ENCODE assay signal across 1 cellular context in the genomic region with DNA sequence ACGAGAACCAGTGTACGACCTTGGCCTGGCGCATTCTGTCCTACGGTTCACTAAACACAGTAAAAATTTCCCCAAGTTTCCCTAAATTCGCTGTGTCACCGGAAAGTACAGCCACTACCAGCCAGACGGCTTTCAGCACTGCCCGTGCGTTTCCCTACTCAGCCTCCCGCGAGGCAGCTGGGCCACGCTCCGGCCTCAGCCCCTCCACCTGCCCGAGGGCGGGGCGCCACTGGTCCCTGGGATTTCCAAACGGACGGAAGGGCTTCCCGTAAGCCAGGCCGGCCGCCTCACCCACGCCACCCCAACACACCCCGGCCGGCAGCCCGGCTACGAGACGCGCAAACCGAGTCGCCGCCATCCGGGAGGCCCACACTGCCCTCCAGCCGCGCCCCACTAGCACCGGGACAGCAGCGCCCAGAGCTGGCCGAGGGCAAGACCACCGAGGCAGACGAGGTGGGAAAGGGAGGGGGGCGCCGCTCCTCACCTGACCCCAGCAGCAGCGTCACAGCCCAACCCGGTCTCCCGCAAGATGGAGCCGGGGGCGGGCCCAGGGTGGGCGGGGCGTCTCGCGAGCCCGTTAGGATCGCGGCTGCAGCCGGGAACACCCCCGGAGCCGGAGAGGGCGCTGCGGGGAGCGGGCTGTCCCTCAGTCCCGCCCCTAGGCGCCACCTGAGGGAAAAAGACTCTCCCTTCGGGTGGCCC.
TF ChIP-seq lines count a peak whose summit lies in the region.

A gene (minus strand): TSS at position 531 of the 702 bp plus-strand sequence. CDS start 13,202 bp downstream, outside the sequence.

TF ChIP-seq in K562, 482 proteins besides CTCF, POLR2A, EP300 and RAD21 (continued from another document and continues in another):
- TF ChIP-seq, protein P1, sequence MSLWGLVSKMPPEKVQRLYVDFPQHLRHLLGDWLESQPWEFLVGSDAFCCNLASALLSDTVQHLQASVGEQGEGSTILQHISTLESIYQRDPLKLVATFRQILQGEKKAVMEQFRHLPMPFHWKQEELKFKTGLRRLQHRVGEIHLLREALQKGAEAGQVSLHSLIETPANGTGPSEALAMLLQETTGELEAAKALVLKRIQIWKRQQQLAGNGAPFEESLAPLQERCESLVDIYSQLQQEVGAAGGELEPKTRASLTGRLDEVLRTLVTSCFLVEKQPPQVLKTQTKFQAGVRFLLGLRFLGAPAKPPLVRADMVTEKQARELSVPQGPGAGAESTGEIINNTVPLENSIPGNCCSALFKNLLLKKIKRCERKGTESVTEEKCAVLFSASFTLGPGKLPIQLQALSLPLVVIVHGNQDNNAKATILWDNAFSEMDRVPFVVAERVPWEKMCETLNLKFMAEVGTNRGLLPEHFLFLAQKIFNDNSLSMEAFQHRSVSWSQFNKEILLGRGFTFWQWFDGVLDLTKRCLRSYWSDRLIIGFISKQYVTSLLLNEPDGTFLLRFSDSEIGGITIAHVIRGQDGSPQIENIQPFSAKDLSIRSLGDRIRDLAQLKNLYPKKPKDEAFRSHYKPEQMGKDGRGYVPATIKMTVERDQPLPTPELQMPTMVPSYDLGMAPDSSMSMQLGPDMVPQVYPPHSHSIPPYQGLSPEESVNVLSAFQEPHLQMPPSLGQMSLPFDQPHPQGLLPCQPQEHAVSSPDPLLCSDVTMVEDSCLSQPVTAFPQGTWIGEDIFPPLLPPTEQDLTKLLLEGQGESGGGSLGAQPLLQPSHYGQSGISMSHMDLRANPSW (CRISPR knock-in tag; IDR thresholded peaks at IDR 0.05): peak; percentile 47; the same call in 1 of the 2 replicates
- peak; percentile 96 for TF ChIP-seq ZFX (CRISPR knock-in tag; IDR thresholded peaks at IDR 0.05)
- TF ChIP-seq NCOA2 (IDR thresholded peaks at IDR 0.05; ENCODE audit: partially characterized antibody in 2 of 2): no peak
- TF ChIP-seq ZNF431 (CRISPR knock-in tag; IDR thresholded peaks at IDR 0.05): peak; percentile 41; the same call in 1 of the 2 replicates
- TF ChIP-seq STAT5B (CRISPR knock-in tag; IDR thresholded peaks at IDR 0.05): no peak
- peak; percentile 10; the same call in 1 of the 2 replicates for TF ChIP-seq HCFC1 (IDR thresholded peaks at IDR 0.05; ENCODE audit: low read depth, low read length)
- TF ChIP-seq SUPT5H (IDR thresholded peaks at IDR 0.05): peak; percentile 97
- TF ChIP-seq, protein P2, sequence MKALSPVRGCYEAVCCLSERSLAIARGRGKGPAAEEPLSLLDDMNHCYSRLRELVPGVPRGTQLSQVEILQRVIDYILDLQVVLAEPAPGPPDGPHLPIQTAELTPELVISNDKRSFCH (CRISPR knock-in tag; IDR thresholded peaks at IDR 0.05): no peak
- TF ChIP-seq, protein P2 (tag; IDR thresholded peaks at IDR 0.05): peak; percentile 66
- TF ChIP-seq ZNF282 (CRISPR knock-in tag; IDR thresholded peaks at IDR 0.05): peak; percentile 87; the same call in 1 of the 2 replicates
- peak; percentile 87 for TF ChIP-seq PHF20 (IDR thresholded peaks at IDR 0.05; ENCODE audit: partially characterized antibody)
- peak; percentile 75 for TF ChIP-seq TOE1 (IDR thresholded peaks at IDR 0.05; ENCODE audit: borderline replicate concordance)
- no peak; the same call in 1 of the 2 replicates for TF ChIP-seq TOE1 (CRISPR knock-in tag; IDR thresholded peaks at IDR 0.05; ENCODE audit: borderline replicate concordance, low read depth)
- TF ChIP-seq FOS (IDR thresholded peaks at IDR 0.05; ENCODE audit: extremely low read depth, insufficient read length): no peak
- TF ChIP-seq, protein P3, sequence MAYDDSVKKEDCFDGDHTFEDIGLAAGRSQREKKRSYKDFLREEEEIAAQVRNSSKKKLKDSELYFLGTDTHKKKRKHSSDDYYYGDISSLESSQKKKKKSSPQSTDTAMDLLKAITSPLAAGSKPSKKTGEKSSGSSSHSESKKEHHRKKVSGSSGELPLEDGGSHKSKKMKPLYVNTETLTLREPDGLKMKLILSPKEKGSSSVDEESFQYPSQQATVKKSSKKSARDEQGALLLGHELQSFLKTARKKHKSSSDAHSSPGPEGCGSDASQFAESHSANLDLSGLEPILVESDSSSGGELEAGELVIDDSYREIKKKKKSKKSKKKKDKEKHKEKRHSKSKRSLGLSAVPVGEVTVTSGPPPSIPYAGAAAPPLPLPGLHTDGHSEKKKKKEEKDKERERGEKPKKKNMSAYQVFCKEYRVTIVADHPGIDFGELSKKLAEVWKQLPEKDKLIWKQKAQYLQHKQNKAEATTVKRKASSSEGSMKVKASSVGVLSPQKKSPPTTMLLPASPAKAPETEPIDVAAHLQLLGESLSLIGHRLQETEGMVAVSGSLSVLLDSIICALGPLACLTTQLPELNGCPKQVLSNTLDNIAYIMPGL (CRISPR knock-in tag; IDR thresholded peaks at IDR 0.05): peak; percentile 82
- TF ChIP-seq, protein P4, sequence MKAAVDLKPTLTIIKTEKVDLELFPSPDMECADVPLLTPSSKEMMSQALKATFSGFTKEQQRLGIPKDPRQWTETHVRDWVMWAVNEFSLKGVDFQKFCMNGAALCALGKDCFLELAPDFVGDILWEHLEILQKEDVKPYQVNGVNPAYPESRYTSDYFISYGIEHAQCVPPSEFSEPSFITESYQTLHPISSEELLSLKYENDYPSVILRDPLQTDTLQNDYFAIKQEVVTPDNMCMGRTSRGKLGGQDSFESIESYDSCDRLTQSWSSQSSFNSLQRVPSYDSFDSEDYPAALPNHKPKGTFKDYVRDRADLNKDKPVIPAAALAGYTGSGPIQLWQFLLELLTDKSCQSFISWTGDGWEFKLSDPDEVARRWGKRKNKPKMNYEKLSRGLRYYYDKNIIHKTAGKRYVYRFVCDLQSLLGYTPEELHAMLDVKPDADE (conservative IDR thresholded peaks at IDR 0.05; ENCODE audit: control insufficient read depth, low read depth, low read length): peak; percentile 52; the same call in 1 of the 2 replicates
- peak; percentile 45 for TF ChIP-seq CHD1 (IDR thresholded peaks at IDR 0.05; ENCODE audit: low read length)
- TF ChIP-seq ETV1 (tag; conservative IDR thresholded peaks at IDR 0.05; ENCODE audit: low read depth): peak; percentile 73
- peak; percentile 60 for TF ChIP-seq U2AF1 (optimal IDR thresholded peaks at IDR 0.05; ENCODE audit: low read depth, low read length)
- no peak for TF ChIP-seq ZC3H8 (IDR thresholded peaks at IDR 0.05)
- TF ChIP-seq POLR2H (tag; IDR thresholded peaks at IDR 0.05; ENCODE audit: low read depth): peak; percentile 80
- TF ChIP-seq, protein P5, sequence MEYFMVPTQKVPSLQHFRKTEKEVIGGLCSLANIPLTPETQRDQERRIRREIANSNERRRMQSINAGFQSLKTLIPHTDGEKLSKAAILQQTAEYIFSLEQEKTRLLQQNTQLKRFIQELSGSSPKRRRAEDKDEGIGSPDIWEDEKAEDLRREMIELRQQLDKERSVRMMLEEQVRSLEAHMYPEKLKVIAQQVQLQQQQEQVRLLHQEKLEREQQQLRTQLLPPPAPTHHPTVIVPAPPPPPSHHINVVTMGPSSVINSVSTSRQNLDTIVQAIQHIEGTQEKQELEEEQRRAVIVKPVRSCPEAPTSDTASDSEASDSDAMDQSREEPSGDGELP (CRISPR knock-in tag; IDR thresholded peaks at IDR 0.05; ENCODE audit: borderline replicate concordance): peak; percentile 77; the same call in 1 of the 2 replicates
- peak; percentile 83 for TF ChIP-seq CTBP1 (IDR thresholded peaks at IDR 0.05; ENCODE audit: borderline replicate concordance)
- TF ChIP-seq CHD4 (IDR thresholded peaks at IDR 0.05; ENCODE audit: insufficient read depth, insufficient replicate concordance, low read depth, low read length, poor library complexity, severe bottlenecking): no peak
- TF ChIP-seq MAFK (IDR thresholded peaks at IDR 0.05; ENCODE audit: low read length): peak; percentile 72
- TF ChIP-seq ZNF354B (CRISPR knock-in tag; IDR thresholded peaks at IDR 0.05): 0 out of 2 replicates have a peak, but pooled peaks have one; percentile 1
- TF ChIP-seq JUN (IDR thresholded peaks at IDR 0.05; ENCODE audit: borderline replicate concordance, low read depth, low read length): no peak
- TF ChIP-seq JUN (CRISPR knock-in tag; IDR thresholded peaks at IDR 0.05; ENCODE audit: borderline replicate concordance): peak; percentile 94
- TF ChIP-seq, protein P6, sequence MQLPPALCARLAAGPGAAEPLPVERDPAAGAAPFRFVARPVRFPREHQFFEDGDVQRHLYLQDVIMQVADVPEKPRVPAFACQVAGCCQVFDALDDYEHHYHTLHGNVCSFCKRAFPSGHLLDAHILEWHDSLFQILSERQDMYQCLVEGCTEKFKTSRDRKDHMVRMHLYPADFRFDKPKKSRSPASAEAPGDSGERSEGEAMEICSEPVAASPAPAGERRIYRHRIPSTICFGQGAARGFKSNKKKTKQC (CRISPR knock-in tag; IDR thresholded peaks at IDR 0.05): 0 out of 2 replicates have a peak, but pooled peaks have one; percentile 63
- TF ChIP-seq TAF1 (IDR thresholded peaks at IDR 0.05; ENCODE audit: control insufficient read depth, extremely low read depth, insufficient read depth, low read length, severe bottlenecking): peak; percentile 59
- peak; percentile 95; the same call in 1 of the 2 replicates for TF ChIP-seq KAT7 (CRISPR knock-in tag; IDR thresholded peaks at IDR 0.05; ENCODE audit: borderline replicate concordance)
- TF ChIP-seq ZNF143 (CRISPR knock-in tag; IDR thresholded peaks at IDR 0.05): peak; percentile 59; the same call in 1 of the 2 replicates
- TF ChIP-seq HNRNPH1 (optimal IDR thresholded peaks at IDR 0.05; ENCODE audit: low read depth, low read length): no peak
- TF ChIP-seq CHD2 (IDR thresholded peaks at IDR 0.05; ENCODE audit: low read depth, low read length): peak; percentile 93
- TF ChIP-seq, protein P7, sequence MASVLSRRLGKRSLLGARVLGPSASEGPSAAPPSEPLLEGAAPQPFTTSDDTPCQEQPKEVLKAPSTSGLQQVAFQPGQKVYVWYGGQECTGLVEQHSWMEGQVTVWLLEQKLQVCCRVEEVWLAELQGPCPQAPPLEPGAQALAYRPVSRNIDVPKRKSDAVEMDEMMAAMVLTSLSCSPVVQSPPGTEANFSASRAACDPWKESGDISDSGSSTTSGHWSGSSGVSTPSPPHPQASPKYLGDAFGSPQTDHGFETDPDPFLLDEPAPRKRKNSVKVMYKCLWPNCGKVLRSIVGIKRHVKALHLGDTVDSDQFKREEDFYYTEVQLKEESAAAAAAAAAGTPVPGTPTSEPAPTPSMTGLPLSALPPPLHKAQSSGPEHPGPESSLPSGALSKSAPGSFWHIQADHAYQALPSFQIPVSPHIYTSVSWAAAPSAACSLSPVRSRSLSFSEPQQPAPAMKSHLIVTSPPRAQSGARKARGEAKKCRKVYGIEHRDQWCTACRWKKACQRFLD (CRISPR knock-in tag; IDR thresholded peaks at IDR 0.05): peak; percentile 54; the same call in 1 of the 2 replicates
- no peak for TF ChIP-seq ZNF717 (CRISPR knock-in tag; IDR thresholded peaks at IDR 0.05)
- TF ChIP-seq, protein P8, sequence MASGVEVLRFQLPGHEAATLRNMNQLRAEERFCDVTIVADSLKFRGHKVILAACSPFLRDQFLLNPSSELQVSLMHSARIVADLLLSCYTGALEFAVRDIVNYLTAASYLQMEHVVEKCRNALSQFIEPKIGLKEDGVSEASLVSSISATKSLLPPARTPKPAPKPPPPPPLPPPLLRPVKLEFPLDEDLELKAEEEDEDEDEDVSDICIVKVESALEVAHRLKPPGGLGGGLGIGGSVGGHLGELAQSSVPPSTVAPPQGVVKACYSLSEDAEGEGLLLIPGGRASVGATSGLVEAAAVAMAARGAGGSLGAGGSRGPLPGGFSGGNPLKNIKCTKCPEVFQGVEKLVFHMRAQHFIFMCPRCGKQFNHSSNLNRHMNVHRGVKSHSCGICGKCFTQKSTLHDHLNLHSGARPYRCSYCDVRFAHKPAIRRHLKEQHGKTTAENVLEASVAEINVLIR (CRISPR knock-in tag; IDR thresholded peaks at IDR 0.05): peak; percentile 32; the same call in 1 of the 2 replicates
- TF ChIP-seq, protein P9, sequence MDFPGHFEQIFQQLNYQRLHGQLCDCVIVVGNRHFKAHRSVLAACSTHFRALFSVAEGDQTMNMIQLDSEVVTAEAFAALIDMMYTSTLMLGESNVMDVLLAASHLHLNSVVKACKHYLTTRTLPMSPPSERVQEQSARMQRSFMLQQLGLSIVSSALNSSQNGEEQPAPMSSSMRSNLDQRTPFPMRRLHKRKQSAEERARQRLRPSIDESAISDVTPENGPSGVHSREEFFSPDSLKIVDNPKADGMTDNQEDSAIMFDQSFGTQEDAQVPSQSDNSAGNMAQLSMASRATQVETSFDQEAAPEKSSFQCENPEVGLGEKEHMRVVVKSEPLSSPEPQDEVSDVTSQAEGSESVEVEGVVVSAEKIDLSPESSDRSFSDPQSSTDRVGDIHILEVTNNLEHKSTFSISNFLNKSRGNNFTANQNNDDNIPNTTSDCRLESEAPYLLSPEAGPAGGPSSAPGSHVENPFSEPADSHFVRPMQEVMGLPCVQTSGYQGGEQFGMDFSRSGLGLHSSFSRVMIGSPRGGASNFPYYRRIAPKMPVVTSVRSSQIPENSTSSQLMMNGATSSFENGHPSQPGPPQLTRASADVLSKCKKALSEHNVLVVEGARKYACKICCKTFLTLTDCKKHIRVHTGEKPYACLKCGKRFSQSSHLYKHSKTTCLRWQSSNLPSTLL (IDR thresholded peaks at IDR 0.05): no peak
- TF ChIP-seq GTF2A2 (tag; IDR thresholded peaks at IDR 0.05): no peak
- TF ChIP-seq, protein P10, sequence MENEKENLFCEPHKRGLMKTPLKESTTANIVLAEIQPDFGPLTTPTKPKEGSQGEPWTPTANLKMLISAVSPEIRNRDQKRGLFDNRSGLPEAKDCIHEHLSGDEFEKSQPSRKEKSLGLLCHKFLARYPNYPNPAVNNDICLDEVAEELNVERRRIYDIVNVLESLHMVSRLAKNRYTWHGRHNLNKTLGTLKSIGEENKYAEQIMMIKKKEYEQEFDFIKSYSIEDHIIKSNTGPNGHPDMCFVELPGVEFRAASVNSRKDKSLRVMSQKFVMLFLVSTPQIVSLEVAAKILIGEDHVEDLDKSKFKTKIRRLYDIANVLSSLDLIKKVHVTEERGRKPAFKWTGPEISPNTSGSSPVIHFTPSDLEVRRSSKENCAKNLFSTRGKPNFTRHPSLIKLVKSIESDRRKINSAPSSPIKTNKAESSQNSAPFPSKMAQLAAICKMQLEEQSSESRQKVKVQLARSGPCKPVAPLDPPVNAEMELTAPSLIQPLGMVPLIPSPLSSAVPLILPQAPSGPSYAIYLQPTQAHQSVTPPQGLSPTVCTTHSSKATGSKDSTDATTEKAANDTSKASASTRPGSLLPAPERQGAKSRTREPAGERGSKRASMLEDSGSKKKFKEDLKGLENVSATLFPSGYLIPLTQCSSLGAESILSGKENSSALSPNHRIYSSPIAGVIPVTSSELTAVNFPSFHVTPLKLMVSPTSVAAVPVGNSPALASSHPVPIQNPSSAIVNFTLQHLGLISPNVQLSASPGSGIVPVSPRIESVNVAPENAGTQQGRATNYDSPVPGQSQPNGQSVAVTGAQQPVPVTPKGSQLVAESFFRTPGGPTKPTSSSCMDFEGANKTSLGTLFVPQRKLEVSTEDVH (IDR thresholded peaks at IDR 0.05; ENCODE audit: low read depth, partially characterized antibody): peak; percentile 32
- peak; percentile 49 for TF ChIP-seq NEUROD1 (IDR thresholded peaks at IDR 0.05; ENCODE audit: borderline replicate concordance, low read depth, low read length, partially characterized antibody)
- no peak for TF ChIP-seq ATF1 (CRISPR knock-in tag; IDR thresholded peaks at IDR 0.05)
- peak; percentile 89 for TF ChIP-seq ATF1 (tag; IDR thresholded peaks at IDR 0.05)
- TF ChIP-seq EWSR1 (IDR thresholded peaks at IDR 0.05; ENCODE audit: borderline replicate concordance, low read depth, partially characterized antibody): no peak
- no peak for TF ChIP-seq ZBTB8A (IDR thresholded peaks at IDR 0.05; ENCODE audit: partially characterized antibody)
- TF ChIP-seq NFE2 (IDR thresholded peaks at IDR 0.05; ENCODE audit: low read depth): peak; percentile 90
- no peak for TF ChIP-seq ZKSCAN1 (IDR thresholded peaks at IDR 0.05; ENCODE audit: low read depth, low read length)
- TF ChIP-seq ZBTB1 (CRISPR knock-in tag; IDR thresholded peaks at IDR 0.05; ENCODE audit: borderline replicate concordance, low read depth): peak; percentile 62; the same call in 1 of the 2 replicates
